ENCODE assay signal across 35 cellular contexts in genomic region chr12:39224971-39225370, GRCh38.
"Had no signal": no experiment of that assay in that cellular context is flagged by ENCODE, and none has a peak within 500 bp of the region (broad histone marks: within the 10 kb centered on the region; RNA-seq: fewer than 3 reads in every experiment).

No MANE protein-coding gene starts in this region.

- DNase-seq: activated B cell treated with CpG ODN at 0.5 μM for 24 hours; activated CD4-positive, alpha-beta memory T cell treated with anti-CD3 and anti-CD28 coated beads, Interleukin-2, amount 10 ng/mL, durations not matched to agents 7 days and 5 days; activated CD4-positive, alpha-beta T cell treated with anti-CD3 and anti-CD28 coated beads for 4 hours; activated CD4-positive, alpha-beta T cell treated with anti-CD3 and anti-CD28 coated beads, Interleukin-2, amount 10 ng/mL, durations not matched to agents 24 days and 14 days; activated CD4-positive, alpha-beta T cell treated with anti-CD3 and anti-CD28 coated beads, Interleukin-2, amount 50 U/mL, for 1 hour; activated CD4-positive, alpha-beta T cell treated with anti-CD3 and anti-CD28 coated beads, Interleukin-2, amount 50 U/mL, for 4 hours; activated CD4-positive, CD25-positive, alpha-beta regulatory T cell treated with anti-CD3 and anti-CD28 coated beads, Interleukin-2, amount 50 U/mL, for 72 hours; activated CD8-positive, alpha-beta memory T cell treated with anti-CD3 and anti-CD28 coated beads for 24 hours; activated CD8-positive, alpha-beta memory T cell treated with anti-CD3 and anti-CD28 coated beads, Interleukin-2, amount 10 ng/mL, durations not matched to agents 7 days and 5 days; activated CD8-positive, alpha-beta memory T cell treated with anti-CD3 and anti-CD28 coated beads, Interleukin-2, amount 50 U/mL, for 48 hours; activated CD8-positive, alpha-beta T cell treated with anti-CD3 and anti-CD28 coated beads, Interleukin-2, amount 10 ng/mL, durations not matched to agents 7 days and 5 days; activated effector memory CD4-positive, alpha-beta T cell treated with Interleukin-2 at 50 U/mL for 16 hours; activated gamma-delta T cell; activated naive CD4-positive, alpha-beta T cell treated with anti-CD3 and anti-CD28 coated beads, Interleukin-2, amount 10 ng/mL, durations not matched to agents 7 days and 5 days; activated naive CD4-positive, alpha-beta T cell treated with Interleukin-2 at 50 U/mL for 16 hours; activated naive CD8-positive, alpha-beta T cell treated with anti-CD3 and anti-CD28 coated beads, Interleukin-2, amount 10 ng/mL, durations not matched to agents 7 days and 5 days; activated naive CD8-positive, alpha-beta T cell treated with anti-CD3 and anti-CD28 coated beads, Interleukin-2, amount 50 U/mL, for 24 hours; activated T-cell treated with anti-CD3 and anti-CD28 coated beads, Interleukin-2, amount 50 U/mL, for 24 hours; activated T-cell treated with anti-CD3 and anti-CD28 coated beads, Interleukin-2, amount 50 U/mL, for 48 hours; amniotic stem cell; aorta; body of pancreas; brain microvascular endothelial cell; central memory CD4-positive, alpha-beta T cell; cerebellar nuclear complex; T-helper 1 cell; T-helper 2 cell; T-helper 9 cell had no signal

- H3K36me3 ChIP-seq: brain microvascular endothelial cell, breast epithelium had no signal

- ATAC-seq: activated CD8-positive, alpha-beta memory T cell treated with anti-CD3 and anti-CD28 coated beads, Interleukin-2, amount 10 ng/mL, durations not matched to agents 7 days and 5 days; activated CD8-positive, alpha-beta T cell treated with anti-CD3 and anti-CD28 coated beads, Interleukin-2, amount 10 ng/mL, durations not matched to agents 7 days and 5 days; activated naive CD8-positive, alpha-beta T cell treated with anti-CD3 and anti-CD28 coated beads, Interleukin-2, amount 50 U/mL, for 24 hours; body of pancreas had no signal

- H3K27ac ChIP-seq: body of pancreas, brain microvascular endothelial cell, breast epithelium, VCaP had no signal

- H3K4me3 ChIP-seq: body of pancreas, breast epithelium had no signal

- H3K9me3 ChIP-seq: body of pancreas, breast epithelium had no signal

- H3K4me1 Mint-ChIP-seq: activated B cell treated with CpG ODN at 0.5 μM for 24 hours; activated CD4-positive, alpha-beta memory T cell treated with anti-CD3 and anti-CD28 coated beads, Interleukin-2, amount 10 ng/mL, durations not matched to agents 7 days and 5 days; activated CD4-positive, alpha-beta T cell treated with anti-CD3 and anti-CD28 coated beads, Interleukin-2, amount 10 ng/mL, durations not matched to agents 24 days and 14 days; activated CD8-positive, alpha-beta memory T cell treated with anti-CD3 and anti-CD28 coated beads, Interleukin-2, amount 10 ng/mL, durations not matched to agents 7 days and 5 days; activated naive CD4-positive, alpha-beta T cell treated with anti-CD3 and anti-CD28 coated beads, Interleukin-2, amount 10 ng/mL, durations not matched to agents 7 days and 5 days; activated naive CD4-positive, alpha-beta T cell treated with anti-CD3 and anti-CD28 coated beads, Interleukin-2, amount 50 U/mL, for 24 hours; activated naive CD8-positive, alpha-beta T cell treated with anti-CD3 and anti-CD28 coated beads, Interleukin-2, amount 10 ng/mL, durations not matched to agents 7 days and 5 days; activated naive CD8-positive, alpha-beta T cell treated with anti-CD3 and anti-CD28 coated beads, Interleukin-2, amount 50 U/mL, for 24 hours had no signal

- H3K9me3 Mint-ChIP-seq: activated CD4-positive, alpha-beta memory T cell treated with anti-CD3 and anti-CD28 coated beads, Interleukin-2, amount 10 ng/mL, durations not matched to agents 7 days and 5 days; activated CD4-positive, alpha-beta T cell treated with anti-CD3 and anti-CD28 coated beads, Interleukin-2, amount 10 ng/mL, durations not matched to agents 24 days and 14 days; activated naive CD4-positive, alpha-beta T cell treated with anti-CD3 and anti-CD28 coated beads, Interleukin-2, amount 10 ng/mL, durations not matched to agents 7 days and 5 days; activated naive CD4-positive, alpha-beta T cell treated with anti-CD3 and anti-CD28 coated beads, Interleukin-2, amount 50 U/mL, for 24 hours; T-helper 1 cell treated with Interleukin-12 subunit alpha and Interleukin-12 subunit beta and Interleukin-4 antibody, amounts not matched to agents 30 μg/mL and 1 μg/mL, for 36 hours; T-helper 2 cell treated with Interferon-gamma antibody and Interleukin-4, amounts not matched to agents 5 μg/mL and 100 μg/mL, for 36 hours had no signal

- H3K27ac Mint-ChIP-seq: activated B cell treated with CpG ODN at 0.5 μM for 24 hours; activated CD4-positive, alpha-beta memory T cell treated with anti-CD3 and anti-CD28 coated beads, Interleukin-2, amount 10 ng/mL, durations not matched to agents 7 days and 5 days; activated CD4-positive, alpha-beta T cell treated with anti-CD3 and anti-CD28 coated beads, Interleukin-2, amount 10 ng/mL, durations not matched to agents 24 days and 14 days; activated CD8-positive, alpha-beta memory T cell treated with anti-CD3 and anti-CD28 coated beads, Interleukin-2, amount 10 ng/mL, durations not matched to agents 7 days and 5 days; activated CD8-positive, alpha-beta T cell treated with anti-CD3 and anti-CD28 coated beads, Interleukin-2, amount 10 ng/mL, durations not matched to agents 7 days and 5 days; activated naive CD4-positive, alpha-beta T cell treated with anti-CD3 and anti-CD28 coated beads, Interleukin-2, amount 10 ng/mL, durations not matched to agents 7 days and 5 days; activated naive CD4-positive, alpha-beta T cell treated with anti-CD3 and anti-CD28 coated beads, Interleukin-2, amount 50 U/mL, for 24 hours; activated naive CD8-positive, alpha-beta T cell; activated naive CD8-positive, alpha-beta T cell treated with anti-CD3 and anti-CD28 coated beads, Interleukin-2, amount 10 ng/mL, durations not matched to agents 7 days and 5 days; activated naive CD8-positive, alpha-beta T cell treated with anti-CD3 and anti-CD28 coated beads, Interleukin-2, amount 50 U/mL, for 24 hours; activated T-cell treated with anti-CD3 and anti-CD28 coated beads, Interleukin-2, amount 50 U/mL, for 24 hours; activated T-helper 2 cell treated with anti-CD3 and anti-CD28 coated beads, Interferon-gamma antibody, Interleukin-2, Interleukin-4, amounts not matched to agents 10 μg/mL and 5 μg/mL and 100 μg/mL, durations not matched to agents 14 hours and 24 hours and 36 hours; T-helper 1 cell treated with Interleukin-12 subunit alpha and Interleukin-12 subunit beta and Interleukin-4 antibody, amounts not matched to agents 30 μg/mL and 1 μg/mL, for 36 hours; T-helper 2 cell treated with Interferon-gamma antibody and Interleukin-4, amounts not matched to agents 5 μg/mL and 100 μg/mL, for 36 hours had no signal

- H3K36me3 Mint-ChIP-seq: activated CD8-positive, alpha-beta memory T cell treated with anti-CD3 and anti-CD28 coated beads, Interleukin-2, amount 10 ng/mL, durations not matched to agents 7 days and 5 days; activated naive CD4-positive, alpha-beta T cell treated with anti-CD3 and anti-CD28 coated beads, Interleukin-2, amount 10 ng/mL, durations not matched to agents 7 days and 5 days; activated naive CD4-positive, alpha-beta T cell treated with anti-CD3 and anti-CD28 coated beads, Interleukin-2, amount 50 U/mL, for 24 hours; activated naive CD8-positive, alpha-beta T cell; activated naive CD8-positive, alpha-beta T cell treated with anti-CD3 and anti-CD28 coated beads, Interleukin-2, amount 10 ng/mL, durations not matched to agents 7 days and 5 days had no signal

- H3K27me3 Mint-ChIP-seq: activated B cell treated with CpG ODN at 0.5 μM for 24 hours; activated CD4-positive, alpha-beta memory T cell treated with anti-CD3 and anti-CD28 coated beads, Interleukin-2, amount 10 ng/mL, durations not matched to agents 7 days and 5 days; activated CD4-positive, alpha-beta T cell treated with anti-CD3 and anti-CD28 coated beads, Interleukin-2, amount 10 ng/mL, durations not matched to agents 24 days and 14 days; activated CD8-positive, alpha-beta memory T cell treated with anti-CD3 and anti-CD28 coated beads, Interleukin-2, amount 10 ng/mL, durations not matched to agents 7 days and 5 days; activated naive CD4-positive, alpha-beta T cell treated with anti-CD3 and anti-CD28 coated beads, Interleukin-2, amount 10 ng/mL, durations not matched to agents 7 days and 5 days; activated naive CD8-positive, alpha-beta T cell; activated naive CD8-positive, alpha-beta T cell treated with anti-CD3 and anti-CD28 coated beads, Interleukin-2, amount 10 ng/mL, durations not matched to agents 7 days and 5 days; activated naive CD8-positive, alpha-beta T cell treated with anti-CD3 and anti-CD28 coated beads, Interleukin-2, amount 50 U/mL, for 24 hours had no signal

- H3K27me3 ChIP-seq: body of pancreas, brain microvascular endothelial cell, breast epithelium had no signal

- H3K4me3 Mint-ChIP-seq: activated B cell treated with CpG ODN at 0.5 μM for 24 hours; activated CD4-positive, alpha-beta memory T cell treated with anti-CD3 and anti-CD28 coated beads, Interleukin-2, amount 10 ng/mL, durations not matched to agents 7 days and 5 days; activated CD4-positive, alpha-beta T cell treated with anti-CD3 and anti-CD28 coated beads, Interleukin-2, amount 10 ng/mL, durations not matched to agents 24 days and 14 days; activated CD8-positive, alpha-beta memory T cell treated with anti-CD3 and anti-CD28 coated beads, Interleukin-2, amount 10 ng/mL, durations not matched to agents 7 days and 5 days; activated CD8-positive, alpha-beta T cell treated with anti-CD3 and anti-CD28 coated beads, Interleukin-2, amount 10 ng/mL, durations not matched to agents 7 days and 5 days; activated naive CD4-positive, alpha-beta T cell treated with anti-CD3 and anti-CD28 coated beads, Interleukin-2, amount 10 ng/mL, durations not matched to agents 7 days and 5 days; activated naive CD4-positive, alpha-beta T cell treated with anti-CD3 and anti-CD28 coated beads, Interleukin-2, amount 50 U/mL, for 24 hours; activated naive CD8-positive, alpha-beta T cell; activated naive CD8-positive, alpha-beta T cell treated with anti-CD3 and anti-CD28 coated beads, Interleukin-2, amount 10 ng/mL, durations not matched to agents 7 days and 5 days; activated naive CD8-positive, alpha-beta T cell treated with anti-CD3 and anti-CD28 coated beads, Interleukin-2, amount 50 U/mL, for 24 hours; activated T-cell treated with anti-CD3 and anti-CD28 coated beads, Interleukin-2, amount 50 U/mL, for 24 hours; T-helper 1 cell treated with Interleukin-12 subunit alpha and Interleukin-12 subunit beta and Interleukin-4 antibody, amounts not matched to agents 30 μg/mL and 1 μg/mL, for 36 hours; T-helper 2 cell treated with Interferon-gamma antibody and Interleukin-4, amounts not matched to agents 5 μg/mL and 100 μg/mL, for 36 hours had no signal

- H3K4me1 ChIP-seq: body of pancreas, breast epithelium had no signal
